8 cellular contexts compared by ENCODE assay signal in the genomic region with DNA sequence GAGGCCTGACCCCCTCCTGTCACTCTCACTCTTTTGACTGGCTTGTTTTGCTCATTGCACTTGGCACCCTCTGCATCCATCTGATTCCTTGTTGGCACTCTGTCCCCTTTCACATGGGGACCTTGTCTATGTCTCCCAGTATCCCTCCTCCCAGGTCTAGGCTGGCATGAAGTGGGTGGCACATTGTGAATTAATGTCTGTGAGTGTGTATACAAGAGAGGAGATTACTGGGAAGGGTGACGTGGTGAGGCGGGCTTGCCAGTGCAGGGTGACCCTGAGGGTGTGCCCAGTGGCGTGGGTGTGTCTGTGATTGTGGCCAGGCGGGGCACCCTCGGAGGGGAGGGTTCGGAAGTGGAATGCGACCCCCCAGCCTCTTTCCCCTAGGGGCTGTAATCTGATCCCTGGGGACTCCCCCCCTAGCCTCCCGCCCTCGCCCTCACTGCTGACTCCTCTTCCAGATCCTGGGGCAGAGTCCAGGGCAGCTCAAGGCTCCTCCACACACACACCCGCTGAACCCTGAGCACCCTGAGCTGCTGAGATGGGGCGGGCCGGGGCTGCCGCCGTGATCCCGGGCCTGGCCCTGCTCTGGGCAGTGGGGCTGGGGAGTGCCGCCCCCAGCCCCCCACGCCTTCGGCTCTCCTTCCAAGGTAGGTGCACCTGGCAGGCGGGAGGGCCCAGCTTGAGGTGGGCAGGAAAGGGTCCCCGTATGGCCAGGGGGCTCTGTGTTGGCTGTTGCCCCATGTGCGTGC. TPM values are rescaled to one million over a fixed set of nuclear protein-coding genes. Genes with fewer than 3 reads are reported as not detected.
DNase-seq lines count a peak whose midpoint lies in the region; ATAC-seq and TF ChIP-seq lines count a peak whose summit lies in the region.

Gene SEMA3B, plus strand, starts transcription at position 445 of the 749 bp plus-strand sequence. Its CDS starts 94 bp downstream, at position 539.

- H3K4me3 Mint-ChIP-seq in CD8-positive, alpha-beta T cell = no peak within 1 kb of the TSS

- ATAC-seq in Right ventricle myocardium superior (ENCODE audit: poor library complexity) = peak; percentile 34
- ATAC-seq in CD8-positive, alpha-beta T cell = no peak

- H3K4me1 ChIP-seq in SJSA1 (replicated peaks) (peaks cover 58% of the 10 kb centered on the region), prostate gland (replicated peaks) (peaks cover 18% of the 10 kb centered on the region)
- H3K4me1 ChIP-seq in CD8-positive, alpha-beta T cell (ENCODE audit: insufficient read depth, low read length) = peaks cover 8% of the 10 kb centered on the region

- H3K27ac Mint-ChIP-seq in CD8-positive, alpha-beta T cell = no peak within 1 kb of the TSS

- H3K27me3 Mint-ChIP-seq in CD8-positive, alpha-beta T cell (ENCODE audit: low read depth) = peaks cover 13% of the 10 kb centered on the region

- H3K36me3 ChIP-seq in SJSA1 = no peaks in the 10 kb centered on the region
- no peaks in the 10 kb centered on the region for H3K36me3 ChIP-seq in prostate gland
- H3K36me3 ChIP-seq in CD8-positive, alpha-beta T cell (ENCODE audit: insufficient read depth, low read length) = no peaks in the 10 kb centered on the region

- H3K27ac ChIP-seq in SJSA1 (no peak within 1 kb of the TSS), prostate gland (peak within 1 kb of the TSS; percentile 80 to 81)
- no peak within 1 kb of the TSS for H3K27ac ChIP-seq in CD8-positive, alpha-beta T cell (ENCODE audit: low read depth, low read length)

- no peak within 1 kb of the TSS for H3K4me3 ChIP-seq in SJSA1
- H3K4me3 ChIP-seq in prostate gland = peak within 1 kb of the TSS; percentile 6 to 17
- no peak within 1 kb of the TSS for H3K4me3 ChIP-seq in CD8-positive, alpha-beta T cell (ENCODE audit: low read depth, low read length)

- TF ChIP-seq CTCF in prostate gland (IDR thresholded peaks at IDR 0.05) = no peak
- no peak for TF ChIP-seq CTCF in CD8-positive, alpha-beta T cell (IDR thresholded peaks at IDR 0.05)

- DNase-seq in COLO829 (ENCODE audit: low spot score) = peak; percentile 88
- peak; percentile 52 to 74 for DNase-seq in SJSA1 (ENCODE audit: low read depth in 1 of 2, low spot score in 2 of 2)
- DNase-seq in Right ventricle myocardium superior = peak; percentile 74
- peak; percentile 66 for DNase-seq in prostate gland (ENCODE audit: low spot score)
- no peak for DNase-seq in activated CD4-positive, alpha-beta T cell treated with anti-CD3 and anti-CD28 coated beads, Interleukin-2, amount 50 U/mL, for 1 hour
- no peak for DNase-seq in erythroblast (lab: John Stamatoyannopoulos, UW)
- no peak for DNase-seq in CD8-positive, alpha-beta T cell
- no peak for DNase-seq in NCI-H1436 treated with DMSO at 0.1 percent for 48 hours (lab: John Stamatoyannopoulos, UW)

- H3K36me3 Mint-ChIP-seq in CD8-positive, alpha-beta T cell = no peaks in the 10 kb centered on the region

- H3K27me3 ChIP-seq in SJSA1 (replicated peaks) (no peaks in the 10 kb centered on the region), prostate gland (replicated peaks; ENCODE audit: insufficient read depth) (no peaks in the 10 kb centered on the region)
- H3K27me3 ChIP-seq in CD8-positive, alpha-beta T cell (ENCODE audit: insufficient read depth, low read length) = peaks cover 2% of the 10 kb centered on the region

- 24% methylated on average over 21 of the region's 21 CpGs for WGBS in prostate gland

- TF ChIP-seq POLR2A in prostate gland (IDR thresholded peaks at IDR 0.05) (peak; percentile 65), erythroblast (IDR thresholded peaks at IDR 0.05; ENCODE audit: low read length) (no peak)

- POLR2A ChIA-PET in CD8-positive, alpha-beta T cell (lab: Charles Lee) = no interaction called here

- intact Hi-C loops in Right ventricle myocardium superior (cut with DNase I) (no loop called here), prostate gland (cut with DNase I) (no loop called here)
- intact Hi-C loops in CD8-positive, alpha-beta T cell (cut with DNase I, micrococcal nuclease) = no loop called here

- CTCF ChIA-PET in CD8-positive, alpha-beta T cell (lab: Charles Lee) = interaction anchor here (0.5 to 5.3 kb wide), 6 partner anchors 9 to 78 kb away, joined by 3 to 79 read pairs (median 12); partner anchors contain the start of gene GNAT1

- H3K4me1 Mint-ChIP-seq in CD8-positive, alpha-beta T cell (ENCODE audit: low read depth) = peaks cover 5% of the 10 kb centered on the region

- H3K9me3 ChIP-seq in SJSA1 (replicated peaks) (no peaks in the 10 kb centered on the region), prostate gland (no peaks in the 10 kb centered on the region)
- no peaks in the 10 kb centered on the region for H3K9me3 ChIP-seq in CD8-positive, alpha-beta T cell (ENCODE audit: low read length)

- H3K9me3 Mint-ChIP-seq in CD8-positive, alpha-beta T cell = no peaks in the 10 kb centered on the region

RNA-seq across cellular contexts. Expression of gene SEMA3B, which starts in this region (rescaled TPM):
- 2.6 and 6.5 TPM in 2 replicates for total RNA-seq in SJSA1 (2014; rRNA removed; shearing (Covaris generic))
- total RNA-seq in Right ventricle myocardium superior = 19.9 TPM
- total RNA-seq in prostate gland = 10 to 100 TPM in 1 of 2 donors, 1 to 10 TPM in 1; 8.7 to 32.0 TPM
- total RNA-seq in CD8-positive, alpha-beta T cell = 1 to 10 TPM; 1.4 to 1.6 TPM

Comparison
In these comparisons a context has a peak if more than half of its experiments do, and no peak if none do; other contexts are left out.
1. DNase-seq: peak in COLO829 (single experiment), SJSA1 (2 of 2), Right ventricle myocardium superior (single experiment) and prostate gland (single experiment); none in activated CD4-positive, alpha-beta T cell treated with anti-CD3 and anti-CD28 coated beads, Interleukin-2, amount 50 U/mL, for 1 hour (single experiment), erythroblast (0 of 2), CD8-positive, alpha-beta T cell (0 of 7) and NCI-H1436 treated with DMSO at 0.1 percent for 48 hours (single experiment).
2. H3K27ac ChIP-seq: peak in prostate gland (2 of 2); none in SJSA1 (single experiment) and CD8-positive, alpha-beta T cell (single experiment).
3. H3K4me3 ChIP-seq: peak in prostate gland (2 of 2); none in SJSA1 (single experiment) and CD8-positive, alpha-beta T cell (single experiment).